10 cellular contexts compared by ENCODE assay signal in genomic region chr14:65850429-65851145, GRCh38.
DNase-seq lines count a peak whose midpoint lies in the region; ATAC-seq, FAIRE-seq and TF ChIP-seq lines count a peak whose summit lies in the region.
"Had no signal": no experiment of that assay in that cellular context is flagged by ENCODE, and none has a peak within 500 bp of the region (broad histone marks: within the 10 kb centered on the region; RNA-seq: fewer than 3 reads in every experiment).

No MANE protein-coding gene starts in this region.

- ATAC-seq in K562 (no peak), GM21447 (IDR thresholded peaks at IDR 0.05; ENCODE audit: unreplicated experiment) (no peak)
- ATAC-seq: esophagus mucosa had no signal

- H3K36me3 ChIP-seq in K562 (ENCODE audit: control insufficient read depth, insufficient read depth, low read length): no peaks in the 10 kb centered on the region
- no peaks in the 10 kb centered on the region for H3K36me3 ChIP-seq in PC-9 (ENCODE audit: low read depth)
- no peaks in the 10 kb centered on the region for H3K36me3 ChIP-seq in neural progenitor cell

- H3K4me2 ChIP-seq in K562 (ENCODE audit: insufficient read depth, low read length) (no peak overlapping the region), PC-9 (no peak overlapping the region), neural progenitor cell (no peak overlapping the region)

- POLR2A ChIA-PET in K562 (lab: Yijun Ruan, JAX) (no interaction called here), PC-9 (lab: Charles Lee; ENCODE audit: unreplicated experiment) (no interaction called here)

- H3K27me3 ChIP-seq in K562 (ENCODE audit: control insufficient read depth in 2 of 2, insufficient read depth in 2 of 2, low read length in 2 of 2): peaks cover 0 to 5% of the 10 kb centered on the region in 2 experiments; a peak in 3 of 5 replicates
- no peaks in the 10 kb centered on the region for H3K27me3 ChIP-seq in PC-9 (ENCODE audit: insufficient read depth, low read depth)
- H3K27me3 ChIP-seq in neural progenitor cell: peaks cover 31% of the 10 kb centered on the region

- WGBS in K562 (ENCODE audit: insufficient coverage, low coverage, missing lambda C conversion rate): 0% methylated on average over 7 of the region's 10 CpGs

- no peak for TF ChIP-seq POLR2A in K562 (conservative IDR thresholded peaks at IDR 0.05)
- TF ChIP-seq POLR2A in GM12892 (IDR thresholded peaks at IDR 0.05; ENCODE audit: low read depth, low read length): no peak

- in situ Hi-C loops in K562 (cut with MboI): no loop called here

- BruUV-seq in K562 (replicated peaks; lab: Mats Ljungman, UMichigan) (no TSS peak), PC-9 (replicated peaks; lab: Mats Ljungman, UMichigan) (no TSS peak)

- peaks cover 17% of the 10 kb centered on the region for H3K9me3 Mint-ChIP-seq in neural progenitor cell

- TF ChIP-seq RAD21 in K562 (CRISPR knock-in tag; conservative IDR thresholded peaks at IDR 0.05 in 1 of 2, IDR thresholded peaks at IDR 0.05 in 1 of 2): no peak

- H3K9me3 ChIP-seq in K562 (replicated peaks; ENCODE audit: control insufficient read depth, insufficient read depth, low read depth, low read length) (no peaks in the 10 kb centered on the region), PC-9 (ENCODE audit: insufficient read depth, low read depth) (no peaks in the 10 kb centered on the region), neural progenitor cell (ENCODE audit: low read depth) (no peaks in the 10 kb centered on the region)

- H3K9me2 ChIP-seq in PC-9 (ENCODE audit: insufficient read depth): no peaks in the 10 kb centered on the region

- DNase-seq in NCI-H2081 (lab: John Stamatoyannopoulos, UW) (peak; percentile 15 to 67), K562 (ENCODE audit: extremely low read depth in 1 of 4, low spot score in 3 of 4) (no peak), PC-9 (no peak), GM12892 (ENCODE audit: insufficient read length) (no peak), neural progenitor cell (ENCODE audit: low spot score) (no peak)
- DNase-seq in activated CD4-positive, CD25-positive, alpha-beta regulatory T cell treated with anti-CD3 and anti-CD28 coated beads, Interleukin-2, amount 50 U/mL, for 16 hours (ENCODE audit: low read depth, low spot score): peak; percentile 31
- DNase-seq in stimulated activated CD8-positive, alpha-beta memory T cell treated with anti-CD3 and anti-CD28 coated beads, Interleukin-4, amount 100 ng/mL, for 1 hour (ENCODE audit: low read depth in 2 of 2, low spot score in 1 of 2): peak; percentile 18 to 27
- DNase-seq: naive B cell had no signal

- FAIRE-seq in K562 (lab: Jason Lieb, UNC) (no peak), GM12892 (lab: Jason Lieb, UNC) (no peak)

- TF ChIP-seq EP300 in K562 (IDR thresholded peaks at IDR 0.05; ENCODE audit: low read length): no peak

- H3K36me3 Mint-ChIP-seq in neural progenitor cell: peaks cover 5% of the 10 kb centered on the region
- H3K36me3 Mint-ChIP-seq: naive B cell had no signal

- no peak for TF ChIP-seq CTCF in K562 (IDR thresholded peaks at IDR 0.05 in 2 of 3, conservative IDR thresholded peaks at IDR 0.05 in 1 of 3; ENCODE audit: insufficient read depth in 2 of 3, low read depth in 1 of 3, low read length in 3 of 3)
- no peak for TF ChIP-seq CTCF in PC-9 (conservative IDR thresholded peaks at IDR 0.05)
- no peak for TF ChIP-seq CTCF in neural progenitor cell (IDR thresholded peaks at IDR 0.05)

- H3K79me2 ChIP-seq in K562 (ENCODE audit: control insufficient read depth, insufficient read depth, low read length) (no peaks in the 10 kb centered on the region), PC-9 (ENCODE audit: low read depth) (no peaks in the 10 kb centered on the region), neural progenitor cell (ENCODE audit: low read depth) (no peaks in the 10 kb centered on the region)

- H3K4me3 ChIP-seq in K562: no peak overlapping the region
- no peak overlapping the region for H3K4me3 ChIP-seq in PC-9
- no peak overlapping the region for H3K4me3 ChIP-seq in neural progenitor cell

- peaks cover 47% of the 10 kb centered on the region for H3K4me1 Mint-ChIP-seq in neural progenitor cell

- H3K9ac ChIP-seq in K562 (ENCODE audit: insufficient read depth in 1 of 2, low read depth in 2 of 2, low read length in 2 of 2) (no peak overlapping the region), neural progenitor cell (no peak overlapping the region)

- H3K27ac ChIP-seq in K562 (ENCODE audit: extremely low read depth, low read depth, low read length): no peak overlapping the region
- no peak overlapping the region for H3K27ac ChIP-seq in PC-9
- H3K27ac ChIP-seq in neural progenitor cell: no peak overlapping the region

- H3K4me1 ChIP-seq in K562 (replicated peaks in 1 of 2; ENCODE audit: control insufficient read depth in 2 of 2, insufficient read depth in 2 of 2, low read length in 2 of 2) (no peaks in the 10 kb centered on the region; a peak in 1 of 5 replicates), PC-9 (replicated peaks; ENCODE audit: insufficient read depth) (no peaks in the 10 kb centered on the region), neural progenitor cell (peaks cover 21% of the 10 kb centered on the region)

- H3K27ac Mint-ChIP-seq in neural progenitor cell: no peak overlapping the region

- CTCF ChIA-PET in K562 (lab: Yijun Ruan, JAX; ENCODE audit: low intra/inter-chr PET ratio) (no interaction called here), PC-9 (lab: Charles Lee) (no interaction called here)

- H3K4me3 Mint-ChIP-seq in neural progenitor cell: no peak overlapping the region

- peaks cover 28% of the 10 kb centered on the region for H3K27me3 Mint-ChIP-seq in neural progenitor cell (ENCODE audit: insufficient read depth, low read depth)

- H3F3A ChIP-seq in PC-9 (ENCODE audit: insufficient read depth, low read depth) (no peaks in the 10 kb centered on the region), neural progenitor cell (ENCODE audit: low read depth) (peaks cover 12% of the 10 kb centered on the region)

- no peaks in the 10 kb centered on the region for H3K9me1 ChIP-seq in K562 (ENCODE audit: control insufficient read depth, insufficient read depth, low read length)

- no peaks in the 10 kb centered on the region for H4K20me1 ChIP-seq in K562 (replicated peaks; ENCODE audit: control insufficient read depth, insufficient read depth, low read length)
- H4K20me1 ChIP-seq in PC-9 (ENCODE audit: insufficient read depth): no peaks in the 10 kb centered on the region
- no peaks in the 10 kb centered on the region for H4K20me1 ChIP-seq in neural progenitor cell (ENCODE audit: low read depth)

- no peak overlapping the region for H2AFZ ChIP-seq in K562 (ENCODE audit: low read depth, low read length)
- no peak overlapping the region; the same call in 1 of the 2 replicates for H2AFZ ChIP-seq in PC-9
- no peak overlapping the region for H2AFZ ChIP-seq in neural progenitor cell (replicated peaks)

- intact Hi-C loops in K562 (cut with micrococcal nuclease) (no loop called here), PC-9 (cut with micrococcal nuclease; ENCODE audit: unreplicated experiment) (no loop called here)

TF ChIP-seq in K562, 482 proteins besides CTCF, POLR2A, EP300 and RAD21 (continues in another document):
- TF ChIP-seq KLF13 (tag; IDR thresholded peaks at IDR 0.05; ENCODE audit: borderline replicate concordance, low read depth): no peak
- TF ChIP-seq SRSF3 (IDR thresholded peaks at IDR 0.05; ENCODE audit: insufficient read depth, low read length): no peak
- TF ChIP-seq L3MBTL2 (IDR thresholded peaks at IDR 0.05): peak; percentile 58

Comparison
In these comparisons a context has a peak if more than half of its experiments do, and no peak if none do; other contexts are left out.
1. DNase-seq: peak in NCI-H2081 (2 of 2), activated CD4-positive, CD25-positive, alpha-beta regulatory T cell treated with anti-CD3 and anti-CD28 coated beads, Interleukin-2, amount 50 U/mL, for 16 hours (single experiment) and stimulated activated CD8-positive, alpha-beta memory T cell treated with anti-CD3 and anti-CD28 coated beads, Interleukin-4, amount 100 ng/mL, for 1 hour (2 of 2); none in K562 (0 of 4), PC-9 (0 of 2), GM12892 (single experiment) and neural progenitor cell (single experiment).